17 cellular contexts compared by ENCODE assay signal in the genomic region with DNA sequence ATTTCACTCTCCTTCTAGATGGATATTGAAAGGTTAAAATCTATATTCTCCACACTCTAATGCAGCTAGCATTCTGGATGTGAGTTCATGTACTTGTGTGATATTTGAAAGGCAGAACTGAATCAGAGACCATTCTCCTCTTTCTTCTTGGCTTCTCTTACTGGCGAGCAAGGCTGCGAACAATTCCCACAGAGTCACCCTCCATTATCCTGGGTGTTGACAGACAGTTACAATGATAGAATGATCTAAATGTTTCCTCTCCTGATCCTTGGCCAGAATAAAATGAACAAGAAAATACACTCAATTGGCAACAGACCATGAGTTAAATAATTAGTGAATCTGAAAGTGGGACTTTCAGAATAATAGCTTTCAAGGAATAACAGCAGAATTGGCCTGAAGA.
A peak's percentile ranks its signal among the peaks of the same experiment; 100 is the strongest.
DNase-seq lines count a peak whose midpoint lies in the region; ATAC-seq and TF ChIP-seq lines count a peak whose summit lies in the region.
"Had no signal": no experiment of that assay in that cellular context is flagged by ENCODE, and none has a peak within 500 bp of the region (broad histone marks: within the 10 kb centered on the region; RNA-seq: fewer than 3 reads in every experiment).

No MANE protein-coding gene starts in this region.

- H4K12ac ChIP-seq in trophoblast cell (ENCODE audit: low read depth, low read length) = no peak overlapping the region

- no peaks in the 10 kb centered on the region for H3K9me3 ChIP-seq in right atrium auricular region
- H3K9me3 ChIP-seq in trophoblast cell (ENCODE audit: insufficient read depth, low read depth, low read length) = no peaks in the 10 kb centered on the region
- no peaks in the 10 kb centered on the region for H3K9me3 ChIP-seq in left lung
- H3K9me3 ChIP-seq: BLaER1 had no signal

- TF ChIP-seq CTCF in right atrium auricular region (IDR thresholded peaks at IDR 0.05) (no peak), fibroblast of mammary gland (conservative IDR thresholded peaks at IDR 0.05; ENCODE audit: control insufficient read depth, insufficient read depth, low read depth, low read length) (no peak), left lung (IDR thresholded peaks at IDR 0.05) (no peak), GM10266 (IDR thresholded peaks at IDR 0.05; ENCODE audit: control insufficient read depth, insufficient read depth, low read depth, missing control alignments) (no peak)

- no CpG with 5 or more reads among the region's 2 CpGs for WGBS in trophoblast cell (ENCODE audit: extremely low coverage, insufficient coverage, insufficient read length)

- H3K4me1 ChIP-seq in right atrium auricular region = peaks cover 0 to 11% of the 10 kb centered on the region in 2 donors
- H3K4me1 ChIP-seq in trophoblast cell (ENCODE audit: control insufficient read depth in 1 of 2, insufficient read depth in 2 of 2, low read length in 2 of 2) = no peaks in the 10 kb centered on the region
- no peaks in the 10 kb centered on the region for H3K4me1 ChIP-seq in left lung
- H3K4me1 ChIP-seq: BLaER1 had no signal

- H3K79me2 ChIP-seq in trophoblast cell (ENCODE audit: control insufficient read depth, insufficient read depth, low read length, poor library complexity) = no peaks in the 10 kb centered on the region

- no peak overlapping the region for H4K91ac ChIP-seq in trophoblast cell (ENCODE audit: low read depth, low read length)

- no peak overlapping the region for H2BK12ac ChIP-seq in trophoblast cell (ENCODE audit: low read length)

- H4K8ac ChIP-seq in trophoblast cell (ENCODE audit: low read depth, low read length) = no peak overlapping the region

- H3K23ac ChIP-seq in trophoblast cell (ENCODE audit: low read length) = no peak overlapping the region

- H3K9ac ChIP-seq in trophoblast cell (ENCODE audit: low read length) = no peak overlapping the region
- H3K9ac ChIP-seq: BLaER1 had no signal

- H3K4ac ChIP-seq in trophoblast cell (ENCODE audit: low read depth, low read length) = no peak overlapping the region

- intact Hi-C loops in Right ventricle myocardium superior (cut with DNase I) (loop anchor here (10.0 kb wide), 2 partner anchors 241 to 591 kb away; no protein-coding TSS in a partner anchor), left ventricle myocardium superior (cut with micrococcal nuclease) (loop anchor here (10.0 kb wide), 2 partner anchors 151 to 711 kb away; no protein-coding TSS in a partner anchor), left lung (cut with DNase I) (loop anchor here in 1 of 2 donors (10.0 kb wide), 1 partner anchor 711 kb away; no protein-coding TSS in a partner anchor)

- H2AK5ac ChIP-seq in trophoblast cell (ENCODE audit: low read length) = no peak overlapping the region

- H2AFZ ChIP-seq in trophoblast cell (ENCODE audit: insufficient read depth, low read length, poor library complexity) = no peak overlapping the region

- peak overlapping the region in 1 of 2 donors; percentile 33 for H3K27ac ChIP-seq in right atrium auricular region
- no peak overlapping the region for H3K27ac ChIP-seq in trophoblast cell (ENCODE audit: low read depth, low read length)
- H3K27ac ChIP-seq in left lung = no peak overlapping the region
- H3K27ac ChIP-seq: BLaER1, HL-60 had no signal

- H3K18ac ChIP-seq in trophoblast cell (ENCODE audit: low read length) = no peak overlapping the region

- no peak overlapping the region for H3K4me3 ChIP-seq in right atrium auricular region
- H3K4me3 ChIP-seq in fibroblast of mammary gland (ENCODE audit: control insufficient read depth, low read depth, low read length) = no peak overlapping the region
- H3K4me3 ChIP-seq in trophoblast cell (ENCODE audit: low read depth, low read length) = no peak overlapping the region
- no peak overlapping the region for H3K4me3 ChIP-seq in left lung
- H3K4me3 ChIP-seq: BLaER1 had no signal

- DNase-seq in Right ventricle myocardium superior (no peak), right atrium auricular region (ENCODE audit: low spot score) (no peak), fibroblast of mammary gland (ENCODE audit: low read depth) (peak; percentile 7), left ventricle myocardium superior (no peak), trophoblast cell (no peak), ureter (ENCODE audit: low spot score) (no peak), left lung (no peak), GM10266 (ENCODE audit: extremely low spot score) (no peak)
- DNase-seq: CD4-positive, CD25-positive, alpha-beta regulatory T cell; DND-41; NCI-H1417 treated with DMSO at 0.1 percent for 48 hours; NCI-H187; NCI-H524 treated with DMSO at 0.1 percent for 48 hours; NCI-H774; RPMI8226 had no signal

- H2BK120ac ChIP-seq in trophoblast cell (ENCODE audit: insufficient read depth, low read length, poor library complexity) = no peak overlapping the region

- H3K27me3 ChIP-seq in right atrium auricular region = no peaks in the 10 kb centered on the region
- H3K27me3 ChIP-seq in trophoblast cell (ENCODE audit: insufficient read depth, low read length) = peaks cover 2% of the 10 kb centered on the region
- no peaks in the 10 kb centered on the region for H3K27me3 ChIP-seq in left lung
- H3K27me3 ChIP-seq: BLaER1 had no signal

- no peaks in the 10 kb centered on the region for H3K79me1 ChIP-seq in trophoblast cell (ENCODE audit: low read length)

- no peak overlapping the region for H3K4me2 ChIP-seq in trophoblast cell (ENCODE audit: low read length)
- H3K4me2 ChIP-seq: BLaER1 had no signal

- H3K36me3 ChIP-seq in right atrium auricular region = no peaks in the 10 kb centered on the region
- H3K36me3 ChIP-seq in trophoblast cell (ENCODE audit: control insufficient read depth in 1 of 2, insufficient read depth in 2 of 2, low read length in 2 of 2) = no peaks in the 10 kb centered on the region
- no peaks in the 10 kb centered on the region for H3K36me3 ChIP-seq in left lung
- H3K36me3 ChIP-seq: BLaER1 had no signal

- no peak overlapping the region for H2BK5ac ChIP-seq in trophoblast cell (ENCODE audit: low read depth, low read length, poor library complexity)

- ATAC-seq in Right ventricle myocardium superior (ENCODE audit: poor library complexity) (peak; percentile 84), left ventricle myocardium superior (peak; percentile 86), left lung (no peak)

- no peak overlapping the region for H3K14ac ChIP-seq in trophoblast cell (ENCODE audit: low read length)
